Comparison of ENCODE assay signal across 25 cellular contexts in genomic region chr12:93022603-93023340, GRCh38.
DNase-seq lines count a peak whose midpoint lies in the region; ATAC-seq, FAIRE-seq and TF ChIP-seq lines count a peak whose summit lies in the region.
"Had no signal": no experiment of that assay in that cellular context is flagged by ENCODE, and none has a peak within 500 bp of the region (broad histone marks: within the 10 kb centered on the region; RNA-seq: fewer than 3 reads in every experiment).

No MANE protein-coding gene starts in this region.

- peaks cover 2 to 5% of the 10 kb centered on the region in 2 donors for H3K27me3 Mint-ChIP-seq in natural killer cell treated with Interleukin-12 subunit alpha and Interleukin-12 subunit beta and Interleukin-15 and Interleukin-18, amount 100 ng/mL, for 72 hours
- H3K27me3 Mint-ChIP-seq: stimulated activated naive CD8-positive, alpha-beta T cell treated with anti-CD3 and anti-CD28 coated beads, Interleukin-15, amount 100 ng/mL, for 72 hours had no signal

- DNase-seq in Right ventricle myocardium inferior (ENCODE audit: missing footprints), result no peak
- no peak for DNase-seq in left ventricle myocardium inferior
- peak; percentile 40 for DNase-seq in WERI-Rb-1
- DNase-seq in foreskin fibroblast, result peak; percentile 32 to 49
- DNase-seq in small intestine, result peak; percentile 18
- no peak for DNase-seq in AG08395 (ENCODE audit: low spot score)
- DNase-seq in natural killer cell treated with Interleukin-12 subunit alpha and Interleukin-12 subunit beta and Interleukin-15 and Interleukin-18, amount 100 ng/mL, for 72 hours (ENCODE audit: low spot score), result no peak
- DNase-seq: activated CD4-positive, alpha-beta T cell treated with anti-CD3 and anti-CD28 coated beads, Interleukin-2, amount 50 U/mL, for 4 hours; activated naive CD4-positive, alpha-beta T cell treated with anti-CD3 and anti-CD28 coated beads, Interleukin-2, amount 10 ng/mL, durations not matched to agents 7 days and 5 days; body of pancreas; foreskin keratinocyte; hypothalamus; kidney; NCI-H69; posterior cingulate gyrus; SIG-M5; stimulated activated CD4-positive, alpha-beta T cell treated with anti-CD3 and anti-CD28 coated beads, Interleukin-4, amount 100 ng/mL, for 1 hour; stimulated activated naive CD8-positive, alpha-beta T cell treated with anti-CD3 and anti-CD28 coated beads, Interleukin-15, amount 100 ng/mL, for 72 hours; T-helper 1 cell had no signal

- no peaks in the 10 kb centered on the region for H3K9me3 Mint-ChIP-seq in natural killer cell treated with Interleukin-12 subunit alpha and Interleukin-12 subunit beta and Interleukin-15 and Interleukin-18, amount 100 ng/mL, for 72 hours
- H3K9me3 Mint-ChIP-seq: activated naive CD4-positive, alpha-beta T cell treated with anti-CD3 and anti-CD28 coated beads, Interleukin-2, amount 10 ng/mL, durations not matched to agents 7 days and 5 days; stimulated activated naive CD8-positive, alpha-beta T cell treated with anti-CD3 and anti-CD28 coated beads, Interleukin-15, amount 100 ng/mL, for 72 hours had no signal

- TF ChIP-seq CTCF in left ventricle myocardium inferior (IDR thresholded peaks at IDR 0.05; ENCODE audit: borderline replicate concordance) (no peak), WERI-Rb-1 (IDR thresholded peaks at IDR 0.05; ENCODE audit: low read depth, low read length) (no peak), foreskin fibroblast (IDR thresholded peaks at IDR 0.05; ENCODE audit: low read depth, low read length) (no peak)

- H3K4me1 ChIP-seq in left ventricle myocardium inferior (peaks cover 35% of the 10 kb centered on the region), small intestine (ENCODE audit: control insufficient read depth in 2 of 2, insufficient read depth in 1 of 2, low read depth in 1 of 2, low read length in 1 of 2) (peaks cover 3 to 8% of the 10 kb centered on the region in 2 donors)

- ATAC-seq in Right ventricle myocardium inferior (peak; percentile 80), GM21423 (IDR thresholded peaks at IDR 0.05; ENCODE audit: unreplicated experiment) (no peak)
- ATAC-seq in natural killer cell treated with Interleukin-12 subunit alpha and Interleukin-12 subunit beta and Interleukin-15 and Interleukin-18, amount 100 ng/mL, for 72 hours, result no peak
- ATAC-seq: body of pancreas; foreskin keratinocyte; stimulated activated naive CD8-positive, alpha-beta T cell treated with anti-CD3 and anti-CD28 coated beads, Interleukin-15, amount 100 ng/mL, for 72 hours had no signal

- H3K27me3 ChIP-seq in left ventricle myocardium inferior (ENCODE audit: low read depth) (no peaks in the 10 kb centered on the region), WERI-Rb-1 (ENCODE audit: insufficient read depth, low read depth, severe bottlenecking) (no peaks in the 10 kb centered on the region), small intestine (ENCODE audit: control insufficient read depth in 2 of 2, insufficient read depth in 2 of 2, low read length in 2 of 2) (no peaks in the 10 kb centered on the region)
- H3K27me3 ChIP-seq: body of pancreas, foreskin keratinocyte had no signal

- no peaks in the 10 kb centered on the region for H3K36me3 Mint-ChIP-seq in natural killer cell treated with Interleukin-12 subunit alpha and Interleukin-12 subunit beta and Interleukin-15 and Interleukin-18, amount 100 ng/mL, for 72 hours
- H3K36me3 Mint-ChIP-seq: activated naive CD4-positive, alpha-beta T cell treated with anti-CD3 and anti-CD28 coated beads, Interleukin-2, amount 10 ng/mL, durations not matched to agents 7 days and 5 days had no signal

- no peak for FAIRE-seq in small intestine (lab: Jason Lieb, UNC)
- FAIRE-seq: endometrium, HTR-8/SVneo, kidney had no signal

- H3K27ac Mint-ChIP-seq in natural killer cell treated with Interleukin-12 subunit alpha and Interleukin-12 subunit beta and Interleukin-15 and Interleukin-18, amount 100 ng/mL, for 72 hours, result no peak overlapping the region
- H3K27ac Mint-ChIP-seq: activated naive CD4-positive, alpha-beta T cell treated with anti-CD3 and anti-CD28 coated beads, Interleukin-2, amount 10 ng/mL, durations not matched to agents 7 days and 5 days had no signal

- WGBS in small intestine, 3 donors, result 54 to 86% (median 64%) methylated on average over 6 of the region's 6 CpGs

- no peak overlapping the region for H3K27ac ChIP-seq in left ventricle myocardium inferior (replicated peaks)
- no peak overlapping the region for H3K27ac ChIP-seq in WERI-Rb-1
- H3K27ac ChIP-seq in small intestine (ENCODE audit: low read depth in 1 of 2, low read length in 1 of 2), result no peak overlapping the region
- H3K27ac ChIP-seq: 22Rv1, body of pancreas, coronary artery, foreskin keratinocyte had no signal

- H3K9me3 ChIP-seq in left ventricle myocardium inferior (replicated peaks) (no peaks in the 10 kb centered on the region), WERI-Rb-1 (ENCODE audit: severe bottlenecking) (no peaks in the 10 kb centered on the region), small intestine (ENCODE audit: control insufficient read depth, low read depth) (no peaks in the 10 kb centered on the region)
- H3K9me3 ChIP-seq: body of pancreas had no signal

- H3K4me3 Mint-ChIP-seq in natural killer cell treated with Interleukin-12 subunit alpha and Interleukin-12 subunit beta and Interleukin-15 and Interleukin-18, amount 100 ng/mL, for 72 hours, result no peak overlapping the region
- H3K4me3 Mint-ChIP-seq: activated naive CD4-positive, alpha-beta T cell treated with anti-CD3 and anti-CD28 coated beads, Interleukin-2, amount 10 ng/mL, durations not matched to agents 7 days and 5 days; stimulated activated naive CD8-positive, alpha-beta T cell treated with anti-CD3 and anti-CD28 coated beads, Interleukin-15, amount 100 ng/mL, for 72 hours had no signal

- intact Hi-C loops in Right ventricle myocardium inferior (cut with DNase I), result no loop called here
- intact Hi-C loops in left ventricle myocardium inferior (cut with micrococcal nuclease), result loop anchor here (10.0 kb wide), 1 partner anchor 152 kb away; no protein-coding TSS in a partner anchor

- H3K36me3 ChIP-seq in left ventricle myocardium inferior (no peaks in the 10 kb centered on the region), WERI-Rb-1 (no peaks in the 10 kb centered on the region), small intestine (ENCODE audit: control insufficient read depth in 2 of 2, insufficient read depth in 2 of 2, low read length in 2 of 2) (no peaks in the 10 kb centered on the region)

- no peak overlapping the region for H3K4me3 ChIP-seq in left ventricle myocardium inferior
- H3K4me3 ChIP-seq in WERI-Rb-1 (ENCODE audit: low read depth, low read length), result no peak overlapping the region
- no peak overlapping the region for H3K4me3 ChIP-seq in foreskin fibroblast (ENCODE audit: low read depth in 1 of 2, low read length in 2 of 2)
- no peak overlapping the region for H3K4me3 ChIP-seq in small intestine (ENCODE audit: low read depth in 1 of 2, low read length in 2 of 2)
- H3K4me3 ChIP-seq: body of pancreas, coronary artery, smooth muscle cell had no signal

- H3K4me1 Mint-ChIP-seq in natural killer cell treated with Interleukin-12 subunit alpha and Interleukin-12 subunit beta and Interleukin-15 and Interleukin-18, amount 100 ng/mL, for 72 hours (ENCODE audit: low read depth in 2 of 2), result no peaks in the 10 kb centered on the region
- H3K4me1 Mint-ChIP-seq: activated naive CD4-positive, alpha-beta T cell treated with anti-CD3 and anti-CD28 coated beads, Interleukin-2, amount 10 ng/mL, durations not matched to agents 7 days and 5 days; stimulated activated naive CD8-positive, alpha-beta T cell treated with anti-CD3 and anti-CD28 coated beads, Interleukin-15, amount 100 ng/mL, for 72 hours had no signal

Comparison
In these comparisons a context has a peak if more than half of its experiments do, and no peak if none do; other contexts are left out.
1. DNase-seq: peak in WERI-Rb-1 (single experiment), foreskin fibroblast (2 of 2) and small intestine (single experiment); none in Right ventricle myocardium inferior (single experiment), left ventricle myocardium inferior (single experiment), AG08395 (single experiment) and natural killer cell treated with Interleukin-12 subunit alpha and Interleukin-12 subunit beta and Interleukin-15 and Interleukin-18, amount 100 ng/mL, for 72 hours (single experiment).